In genomic region chr14:60986500-60986899, GRCh38 we compare ENCODE assay signal across 23 cellular contexts.
"Had no signal": no experiment of that assay in that cellular context is flagged by ENCODE, and none has a peak within 500 bp of the region (broad histone marks: within the 10 kb centered on the region; RNA-seq: fewer than 3 reads in every experiment).

No MANE protein-coding gene starts in this region.

- DNase-seq: MG63, NCI-H1092, NCI-H1436, NCI-H187, NCI-H2029, NCI-H2081 treated with DMSO at 0.1 percent for 48 hours, NCI-H2171, NCI-H226, NCI-H446, NCI-H510A, NCI-H524 treated with DMSO at 0.1 percent for 48 hours, NCI-H69, NCI-H774, Right ventricle myocardium superior, RPMI8226, SIG-M5, SW 1271, T-cell had no signal

- H3K9me3 Mint-ChIP-seq: T-cell had no signal

- H3K27me3 ChIP-seq: MG63, SJSA1 had no signal

- H3K27ac Mint-ChIP-seq: T-cell had no signal

- H3K9ac ChIP-seq: KMS-11 had no signal

- H3K4me3 Mint-ChIP-seq: T-cell had no signal

- ATAC-seq: T-cell had no signal

- FAIRE-seq: RCC 7860 had no signal

- H3K9me3 ChIP-seq: MG63, SJSA1 had no signal

- H3K27ac ChIP-seq: HL-60, KMS-11, SJSA1, SK-N-MC had no signal

- H3K4me2 ChIP-seq: KMS-11 had no signal

- H3K27me3 Mint-ChIP-seq: T-cell had no signal

- H3K4me3 ChIP-seq: MG63, SJSA1, SK-N-MC had no signal
